Comparison of ENCODE assay signal across 7 cellular contexts in the genomic region with DNA sequence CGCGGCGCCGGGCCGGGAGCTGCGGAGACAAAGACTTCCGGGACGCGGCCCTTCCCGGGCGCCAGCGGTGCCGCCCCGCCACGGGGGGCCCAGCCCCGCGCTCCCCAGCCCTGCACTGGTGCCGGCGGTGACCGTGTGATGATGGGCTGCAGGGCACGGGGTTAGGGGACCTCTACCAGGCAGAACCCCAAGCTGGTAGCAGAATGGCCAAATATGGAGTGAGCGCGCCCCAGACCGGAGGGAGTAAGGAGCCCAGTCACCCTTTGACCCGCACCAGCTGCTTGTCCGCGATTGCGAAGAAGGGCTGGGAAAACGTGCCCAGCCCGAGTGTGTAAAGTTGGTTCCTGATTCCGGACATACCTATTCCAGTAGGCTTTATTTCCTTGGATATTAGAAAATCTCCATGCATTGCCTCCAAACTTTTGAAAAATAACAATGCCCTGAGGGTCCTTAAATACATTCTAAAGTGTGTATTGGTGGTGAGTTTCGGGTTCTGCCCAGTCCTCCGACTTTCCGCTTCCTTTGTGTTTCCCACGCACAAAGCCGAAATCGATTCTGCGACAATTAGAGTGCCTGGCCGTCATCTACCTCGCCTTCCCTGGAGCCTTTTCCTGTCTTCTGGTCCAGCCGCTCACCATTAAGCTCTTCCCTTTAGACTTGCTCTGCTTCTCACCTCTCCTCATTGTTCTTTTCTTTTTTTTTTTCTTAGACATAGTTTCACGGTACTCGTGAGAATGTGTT. TPM values are rescaled to one million over a fixed set of nuclear protein-coding genes. Genes with fewer than 3 reads are reported as not detected.
A peak's percentile ranks its signal among the peaks of the same experiment; 100 is the strongest.
DNase-seq lines count a peak whose midpoint lies in the region; ATAC-seq and TF ChIP-seq lines count a peak whose summit lies in the region.

No MANE protein-coding gene starts in this region.

- intact Hi-C loops in lower leg skin (cut with DNase I; ENCODE audit: low total_unique reads) = no loop called here

- peak; percentile 53 for DNase-seq in GM10248 (ENCODE audit: extremely low spot score)
- DNase-seq in SK-N-DZ (ENCODE audit: low spot score) = peak; percentile 46
- DNase-seq in dedifferentiated amniotic fluid mesenchymal stem cell (ENCODE audit: extremely low spot score) = peak; percentile 30
- peak; percentile 48 to 87 for DNase-seq in lower leg skin (ENCODE audit: low spot score in 2 of 2)

- 5 to 18% methylated on average over 21 to 22 of the region's 43 CpGs for WGBS in lower leg skin, 2 donors

- TF ChIP-seq CTCF in GM10248 (IDR thresholded peaks at IDR 0.05; ENCODE audit: control extremely low read depth, extremely low read depth, low read depth, missing control alignments) (no peak), lower leg skin (IDR thresholded peaks at IDR 0.05) (no peak)

- H3K4me1 ChIP-seq in HUES6 (ENCODE audit: control insufficient read depth, insufficient read depth, low read length) (peaks cover 29% of the 10 kb centered on the region), stomach smooth muscle (ENCODE audit: control insufficient read depth, insufficient read depth, low read length) (peaks cover 17% of the 10 kb centered on the region)

- H3K9me3 ChIP-seq in HUES6 (ENCODE audit: control insufficient read depth, insufficient read depth, low read depth, low read length) = no peaks in the 10 kb centered on the region
- no peaks in the 10 kb centered on the region for H3K9me3 ChIP-seq in stomach smooth muscle (ENCODE audit: control insufficient read depth in 2 of 2, low read length in 2 of 2)

- POLR2A ChIA-PET in GM10248 (lab: Yijun Ruan, JAX) = no interaction called here

- no peak for TF ChIP-seq POLR2A in lower leg skin (IDR thresholded peaks at IDR 0.05)

- CTCF ChIA-PET in GM10248 (lab: Yijun Ruan, JAX) = interaction anchor here (1.1 to 1.2 kb wide), 2 partner anchors 9 to 16 kb away, joined by 3 to 4 read pairs; no protein-coding TSS in a partner anchor

- peaks cover 13% of the 10 kb centered on the region for H3K36me3 ChIP-seq in HUES6 (ENCODE audit: control insufficient read depth, insufficient read depth, low read length)
- H3K36me3 ChIP-seq in stomach smooth muscle (ENCODE audit: control insufficient read depth in 2 of 2, insufficient read depth in 2 of 2, low read length in 2 of 2) = peaks cover 0 to 8% of the 10 kb centered on the region in 2 donors

- peak overlapping the region; percentile 82 for H3K4me3 ChIP-seq in HUES6 (ENCODE audit: low read depth, low read length)
- H3K4me3 ChIP-seq in lower leg skin (ENCODE audit: low read depth, poor library complexity, severe bottlenecking) = peak overlapping the region; percentile 94
- peak overlapping the region; percentile 81 to 88 for H3K4me3 ChIP-seq in stomach smooth muscle (ENCODE audit: low read length in 2 of 2)

- peak; percentile 29 for ATAC-seq in GM21576 (IDR thresholded peaks at IDR 0.05; ENCODE audit: unreplicated experiment)

- H3K27ac ChIP-seq in HUES6 (ENCODE audit: low read depth, low read length) = peak overlapping the region; percentile 85; the same call in 1 of the 2 replicates
- no peak overlapping the region for H3K27ac ChIP-seq in stomach smooth muscle (ENCODE audit: low read length)

- peak overlapping the region; percentile 91 for H3K9ac ChIP-seq in HUES6 (ENCODE audit: low read length)
- H3K9ac ChIP-seq in stomach smooth muscle (ENCODE audit: low read length in 2 of 2) = peak overlapping the region; percentile 62 to 68

- H3K27me3 ChIP-seq in HUES6 (ENCODE audit: control insufficient read depth, insufficient read depth, low read length) = no peaks in the 10 kb centered on the region
- no peaks in the 10 kb centered on the region for H3K27me3 ChIP-seq in stomach smooth muscle (ENCODE audit: control insufficient read depth in 1 of 2, insufficient read depth in 2 of 2, low read length in 2 of 2)

RNA-seq across cellular contexts. Expression of a gene that starts 1.1 kb away (rescaled TPM):
- polyA plus RNA-seq in SK-N-DZ (2014; cell fraction: cytosol; rRNA removed) = 51.9 and 55.9 TPM in 2 replicates
- polyA plus RNA-seq in SK-N-DZ (2014; cell fraction: nucleus; rRNA removed) = 24.0 and 26.2 TPM in 2 replicates
- total RNA-seq in lower leg skin = 10 to 100 TPM in 3 of 4 donors, 1 to 10 TPM in 1; 8.8 to 23.0 (median 12.2) TPM

RNA-seq across cellular contexts. Expression of a gene that starts 41.6 kb away (rescaled TPM):
- 36.7 and 38.4 TPM in 2 replicates for polyA plus RNA-seq in SK-N-DZ (2014; cell fraction: cytosol; rRNA removed)
- 34.3 and 46.3 TPM in 2 replicates for polyA plus RNA-seq in SK-N-DZ (2014; cell fraction: nucleus; rRNA removed)
- total RNA-seq in lower leg skin = 100 to 1,000 TPM in 1 of 4 donors, 10 to 100 TPM in 3; 47.1 to 111 (median 67.6) TPM
